ENCODE assay signal across 34 cellular contexts in genomic region chrY:15905557-15905956, GRCh38.
"Had no signal": no experiment of that assay in that cellular context is flagged by ENCODE, and none has a peak within 500 bp of the region (broad histone marks: within the 10 kb centered on the region; RNA-seq: fewer than 3 reads in every experiment).

No MANE protein-coding gene starts in this region.

- H3K27me3 ChIP-seq: adrenal gland, ascending aorta, body of pancreas, brain microvascular endothelial cell, breast epithelium, cardiac muscle cell had no signal

- H3K4me3 ChIP-seq: adrenal gland, ascending aorta, body of pancreas, breast epithelium, cardiac muscle cell had no signal

- H3K9me3 ChIP-seq: adrenal gland, ascending aorta, body of pancreas, breast epithelium had no signal

- ATAC-seq: activated naive CD4-positive, alpha-beta T cell treated with anti-CD3 and anti-CD28 coated beads, Interleukin-2, amount 50 U/mL, for 72 hours; activated naive CD8-positive, alpha-beta T cell treated with anti-CD3 and anti-CD28 coated beads, Interleukin-2, amount 50 U/mL, for 24 hours; activated T-cell treated with anti-CD3 and anti-CD28 coated beads, Interleukin-2, amount 50 U/mL, for 4 hours; activated T-cell treated with anti-CD3 and anti-CD28 coated beads, Interleukin-2, amount 50 U/mL, for 72 hours; activated T-helper 17 cell treated with anti-CD3 and anti-CD28 coated beads, Interleukin-2, amount 50 U/mL, for 72 hours; body of pancreas had no signal

- H3K36me3 ChIP-seq: adrenal gland, ascending aorta, brain microvascular endothelial cell, breast epithelium, cardiac muscle cell had no signal

- FAIRE-seq: astrocyte, bronchial epithelial cell had no signal

- DNase-seq: activated effector memory CD4-positive, alpha-beta T cell treated with anti-CD3 and anti-CD28 coated beads, Interleukin-2, amount 50 U/mL, for 16 hours; activated effector memory CD4-positive, alpha-beta T cell treated with Interleukin-2 at 50 U/mL for 16 hours; activated gamma-delta T cell; activated gamma-delta T cell treated with Interleukin-2 at 50 U/mL for 16 hours; activated naive CD4-positive, alpha-beta T cell; activated naive CD4-positive, alpha-beta T cell treated with anti-CD3 and anti-CD28 coated beads for 36 hours; activated naive CD4-positive, alpha-beta T cell treated with anti-CD3 and anti-CD28 coated beads, Interleukin-2, amount 10 ng/mL, durations not matched to agents 7 days and 5 days; activated naive CD4-positive, alpha-beta T cell treated with anti-CD3 and anti-CD28 coated beads, Interleukin-2, amount 50 U/mL, for 16 hours; activated naive CD4-positive, alpha-beta T cell treated with Interleukin-2 at 50 U/mL for 16 hours; activated naive CD8-positive, alpha-beta T cell treated with anti-CD3 and anti-CD28 coated beads for 36 hours; activated naive CD8-positive, alpha-beta T cell treated with anti-CD3 and anti-CD28 coated beads, Interleukin-2, amount 10 ng/mL, durations not matched to agents 7 days and 5 days; activated naive CD8-positive, alpha-beta T cell treated with anti-CD3 and anti-CD28 coated beads, Interleukin-2, amount 50 U/mL, for 24 hours; activated T-cell treated with anti-CD3 and anti-CD28 coated beads, Interleukin-2, amount 50 U/mL, for 1 hour; activated T-cell treated with anti-CD3 and anti-CD28 coated beads, Interleukin-2, amount 50 U/mL, for 24 hours; activated T-cell treated with anti-CD3 and anti-CD28 coated beads, Interleukin-2, amount 50 U/mL, for 4 hours; activated T-cell treated with anti-CD3 and anti-CD28 coated beads, Interleukin-2, amount 50 U/mL, for 48 hours; activated T-cell treated with anti-CD3 and anti-CD28 coated beads, Interleukin-2, amount 50 U/mL, for 72 hours; adrenal gland; amniotic stem cell; amygdala; anterior cingulate cortex; aorta; body of pancreas; brain microvascular endothelial cell; caudate nucleus; central memory CD4-positive, alpha-beta T cell; cerebellar nuclear complex had no signal

- H3K4me1 ChIP-seq: adrenal gland, ascending aorta, body of pancreas, breast epithelium had no signal

- H3K27ac ChIP-seq: adrenal gland, ascending aorta, body of pancreas, brain microvascular endothelial cell, breast epithelium, cardiac muscle cell had no signal
